20 cellular contexts compared by ENCODE assay signal in genomic region chr1:30446508-30446907, GRCh38.
"Had no signal": no experiment of that assay in that cellular context is flagged by ENCODE, and none has a peak within 500 bp of the region (broad histone marks: within the 10 kb centered on the region; RNA-seq: fewer than 3 reads in every experiment).

No MANE protein-coding gene starts in this region.

- H3K27ac Mint-ChIP-seq: activated CD4-positive, alpha-beta memory T cell treated with anti-CD3 and anti-CD28 coated beads, Interleukin-2, amount 10 ng/mL, durations not matched to agents 7 days and 5 days; activated CD4-positive, alpha-beta T cell treated with anti-CD3 and anti-CD28 coated beads for 36 hours; activated naive CD8-positive, alpha-beta T cell; dendritic cell treated with granulocyte-macrophage colony-stimulating factor and Interleukin-4, amounts not matched to agents 40 ng/mL and 50 ng/mL, for 4 days; effector memory CD8-positive, alpha-beta T cell; nephron progenitor cell; stimulated activated naive B cell treated with anti-CD40 and anti-IgM and Interleukin-4, amounts not matched to agents 10 μg/mL and 1 μg/mL and 100 μg/mL, for 72 hours; T-cell; WTC11 had no signal

- H3K4me3 Mint-ChIP-seq: activated CD4-positive, alpha-beta memory T cell treated with anti-CD3 and anti-CD28 coated beads, Interleukin-2, amount 10 ng/mL, durations not matched to agents 7 days and 5 days; activated CD4-positive, alpha-beta T cell treated with anti-CD3 and anti-CD28 coated beads for 36 hours; activated naive CD8-positive, alpha-beta T cell; dendritic cell treated with granulocyte-macrophage colony-stimulating factor and Interleukin-4, amounts not matched to agents 40 ng/mL and 50 ng/mL, for 4 days; effector memory CD8-positive, alpha-beta T cell; nephron progenitor cell; stimulated activated naive B cell treated with anti-CD40 and anti-IgM and Interleukin-4, amounts not matched to agents 10 μg/mL and 1 μg/mL and 100 μg/mL, for 72 hours; T-cell; WTC11 had no signal

- H3K4me3 ChIP-seq: thoracic aorta, upper lobe of right lung had no signal

- H3K9me3 Mint-ChIP-seq: activated CD4-positive, alpha-beta memory T cell treated with anti-CD3 and anti-CD28 coated beads, Interleukin-2, amount 10 ng/mL, durations not matched to agents 7 days and 5 days; dendritic cell treated with granulocyte-macrophage colony-stimulating factor and Interleukin-4, amounts not matched to agents 40 ng/mL and 50 ng/mL, for 4 days; effector memory CD8-positive, alpha-beta T cell had no signal

- H3K36me3 ChIP-seq: thoracic aorta, upper lobe of right lung had no signal

- H3K27ac ChIP-seq: thoracic aorta, upper lobe of right lung had no signal

- DNase-seq: activated CD4-positive, alpha-beta memory T cell treated with anti-CD3 and anti-CD28 coated beads, Interleukin-2, amount 10 ng/mL, durations not matched to agents 7 days and 5 days; activated CD4-positive, alpha-beta T cell treated with anti-CD3 and anti-CD28 coated beads for 36 hours; activated CD8-positive, alpha-beta memory T cell treated with anti-CD3 and anti-CD28 coated beads, Interleukin-2, amount 50 U/mL, for 48 hours; activated gamma-delta T cell; activated T-cell treated with anti-CD3 and anti-CD28 coated beads, Interleukin-2, amount 50 U/mL, for 48 hours; effector memory CD8-positive, alpha-beta T cell; foreskin fibroblast; left colon; midbrain; nephron progenitor cell; occipital lobe; stimulated activated naive B cell treated with anti-CD40 and anti-IgM and Interleukin-4, amounts not matched to agents 10 μg/mL and 1 μg/mL and 100 μg/mL, for 72 hours; upper lobe of right lung had no signal

- H3K4me1 ChIP-seq: upper lobe of right lung had no signal

- H3K36me3 Mint-ChIP-seq: activated naive CD8-positive, alpha-beta T cell; stimulated activated naive B cell treated with anti-CD40 and anti-IgM and Interleukin-4, amounts not matched to agents 10 μg/mL and 1 μg/mL and 100 μg/mL, for 72 hours; T-cell had no signal

- H3K9me3 ChIP-seq: thoracic aorta, upper lobe of right lung had no signal

- H3K4me1 Mint-ChIP-seq: activated CD4-positive, alpha-beta memory T cell treated with anti-CD3 and anti-CD28 coated beads, Interleukin-2, amount 10 ng/mL, durations not matched to agents 7 days and 5 days; activated CD4-positive, alpha-beta T cell treated with anti-CD3 and anti-CD28 coated beads for 36 hours; stimulated activated naive B cell treated with anti-CD40 and anti-IgM and Interleukin-4, amounts not matched to agents 10 μg/mL and 1 μg/mL and 100 μg/mL, for 72 hours; T-cell had no signal

- H3K27me3 Mint-ChIP-seq: activated CD4-positive, alpha-beta memory T cell treated with anti-CD3 and anti-CD28 coated beads, Interleukin-2, amount 10 ng/mL, durations not matched to agents 7 days and 5 days had no signal

- ATAC-seq: activated CD4-positive, alpha-beta T cell treated with anti-CD3 and anti-CD28 coated beads for 36 hours; effector memory CD8-positive, alpha-beta T cell; left colon; sciatic nerve; SK-N-SH treated with all-trans-retinoic acid at 6 μM for 48 hours; stimulated activated naive B cell treated with anti-CD40 and anti-IgM and Interleukin-4, amounts not matched to agents 10 μg/mL and 1 μg/mL and 100 μg/mL, for 72 hours; T-cell; upper lobe of right lung; WTC11 had no signal
